Comparison of ENCODE assay signal across 10 cellular contexts in the genomic region with DNA sequence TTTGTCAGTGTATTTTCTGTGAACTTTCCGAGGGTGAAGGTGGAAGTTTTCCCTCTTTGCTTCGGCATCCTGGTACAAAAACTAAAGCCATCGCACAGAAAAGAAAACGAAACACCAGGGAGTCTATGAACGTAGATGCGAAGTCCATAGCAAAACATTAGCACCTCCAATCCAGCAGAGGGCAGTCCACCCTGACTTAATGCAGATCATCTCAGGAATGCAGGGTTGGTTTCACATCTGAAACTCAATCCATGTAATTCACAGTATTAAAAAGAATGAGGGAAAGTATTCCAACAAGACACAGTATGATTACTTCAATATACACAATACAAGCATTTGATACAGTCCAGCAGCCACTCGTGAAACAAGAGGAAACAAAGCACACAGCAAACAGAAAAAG.
A peak's percentile ranks its signal among the peaks of the same experiment; 100 is the strongest.
DNase-seq lines count a peak whose midpoint lies in the region; ATAC-seq and TF ChIP-seq lines count a peak whose summit lies in the region.
"Had no signal": no experiment of that assay in that cellular context is flagged by ENCODE, and none has a peak within 500 bp of the region (broad histone marks: within the 10 kb centered on the region; RNA-seq: fewer than 3 reads in every experiment).

No MANE protein-coding gene starts in this region.

- H3K4me2 ChIP-seq in hepatocyte = no peak overlapping the region

- in situ Hi-C loops in GM13976 (cut with MboI; ENCODE audit: low sequenced_read_pairs, unreplicated experiment) = no loop called here
- in situ Hi-C loops in Panc1 (cut with HindIII; ENCODE audit: low pct_unique_long_range_greater_than_20kb, low sequenced_read_pairs) = no loop called here

- no peaks in the 10 kb centered on the region for H3K36me3 Mint-ChIP-seq in natural killer cell

- ATAC-seq in Panc1 (no peak), natural killer cell (no peak)
- ATAC-seq: stimulated activated naive CD8-positive, alpha-beta T cell treated with anti-CD3 and anti-CD28 coated beads, Interleukin-15, Interleukin-2, amounts not matched to agents 100 U/mL and 50 U/mL, for 24 hours had no signal

- CTCF ChIA-PET in Panc1 (lab: Charles Lee) = no interaction called here

- no peaks in the 10 kb centered on the region for H3K4me1 Mint-ChIP-seq in natural killer cell

- no peak overlapping the region for H3K4me3 Mint-ChIP-seq in natural killer cell

- no TSS peak for BruUV-seq in Panc1 (replicated peaks; lab: Mats Ljungman, UMichigan)

- no peaks in the 10 kb centered on the region for H4K20me1 ChIP-seq in hepatocyte (ENCODE audit: insufficient read depth, poor library complexity, severe bottlenecking)

- intact Hi-C loops in Panc1 (cut with micrococcal nuclease; ENCODE audit: unreplicated experiment) = no loop called here
- intact Hi-C loops in natural killer cell (cut with micrococcal nuclease) = no loop called here

- H3K4me1 ChIP-seq in Panc1 (ENCODE audit: control insufficient read depth, insufficient read depth, low read length) (no peaks in the 10 kb centered on the region; the same call in 1 of the 2 replicates), hepatocyte (ENCODE audit: insufficient read depth) (no peaks in the 10 kb centered on the region)

- H3K27me3 ChIP-seq in Panc1 (ENCODE audit: control insufficient read depth, insufficient read depth, low read length) (no peaks in the 10 kb centered on the region), hepatocyte (no peaks in the 10 kb centered on the region)

- no peaks in the 10 kb centered on the region for H3K9me2 ChIP-seq in hepatocyte (replicated peaks; ENCODE audit: insufficient read depth)

- WGBS in hepatocyte (ENCODE audit: low lambda C conversion rate, missing lambda C conversion rate) = 96% methylated on average over 7 of the region's 7 CpGs

- POLR2A ChIA-PET in Panc1 (lab: Charles Lee) = no interaction called here

- peaks cover 6% of the 10 kb centered on the region for H3K79me2 ChIP-seq in hepatocyte

- DNase-seq in GM13976 (ENCODE audit: low spot score) (no peak), Panc1 (ENCODE audit: low read depth, low spot score) (no peak), hepatocyte (ENCODE audit: low spot score) (no peak), substantia nigra (lab: John Stamatoyannopoulos, UW) (no peak), NCI-H187 (lab: John Stamatoyannopoulos, UW) (no peak), NCI-H2107 (lab: John Stamatoyannopoulos, UW) (no peak), natural killer cell (no peak)
- DNase-seq: small intestine; stimulated activated naive CD8-positive, alpha-beta T cell treated with anti-CD3 and anti-CD28 coated beads, Interleukin-15, Interleukin-2, amounts not matched to agents 100 U/mL and 50 U/mL, for 24 hours had no signal

- H3K27ac Mint-ChIP-seq in natural killer cell = no peak overlapping the region

- H3K27ac ChIP-seq in C4-2B (no peak overlapping the region; the same call in 1 of the 2 replicates), Panc1 (ENCODE audit: low read length) (no peak overlapping the region), hepatocyte (no peak overlapping the region), substantia nigra (ENCODE audit: low read depth, low read length, poor library complexity, severe bottlenecking) (no peak overlapping the region)

- peak; percentile 63 for TF ChIP-seq CTCF in C4-2B (conservative IDR thresholded peaks at IDR 0.05)
- peak; percentile 26 for TF ChIP-seq CTCF in GM13976 (IDR thresholded peaks at IDR 0.05; ENCODE audit: borderline replicate concordance, control extremely low read depth, extremely low read depth, insufficient read depth, missing control alignments)
- TF ChIP-seq CTCF in Panc1 (IDR thresholded peaks at IDR 0.05) = peak; percentile 77
- TF ChIP-seq CTCF in hepatocyte (IDR thresholded peaks at IDR 0.05; ENCODE audit: poor library complexity) = peak; percentile 19
- no peak for TF ChIP-seq CTCF in natural killer cell (IDR thresholded peaks at IDR 0.05)

- no peak overlapping the region for H2AFZ ChIP-seq in hepatocyte

- H3K9me3 ChIP-seq in Panc1 (ENCODE audit: control insufficient read depth, insufficient read depth, low read depth, low read length) = peaks cover 3% of the 10 kb centered on the region; the same call in 1 of the 2 replicates
- H3K9me3 ChIP-seq in hepatocyte (ENCODE audit: low read depth) = no peaks in the 10 kb centered on the region

- H3K9me3 Mint-ChIP-seq in natural killer cell = no peaks in the 10 kb centered on the region

- no peaks in the 10 kb centered on the region for H3K36me3 ChIP-seq in Panc1 (ENCODE audit: control insufficient read depth, insufficient read depth, low read length)
- no peaks in the 10 kb centered on the region for H3K36me3 ChIP-seq in hepatocyte (replicated peaks; ENCODE audit: insufficient read depth, low read depth)

- H3K4me3 ChIP-seq in Panc1 (ENCODE audit: low read depth in 2 of 2, low read length in 2 of 2) (no peak overlapping the region), hepatocyte (no peak overlapping the region)

- H3K27me3 Mint-ChIP-seq in natural killer cell (ENCODE audit: low read depth in 2 of 2) = no peaks in the 10 kb centered on the region
